3 cellular contexts compared by ENCODE assay signal in genomic region chr16:1917665-1918111, GRCh38.
TF ChIP-seq lines count a peak whose summit lies in the region.

No MANE protein-coding gene starts in this region.

TF ChIP-seq in SK-N-SH, 30 proteins besides CTCF, POLR2A, EP300 and RAD21:
- TF ChIP-seq EZH2phosphoT487 (IDR thresholded peaks at IDR 0.05; ENCODE audit: borderline replicate concordance, low read depth) (peak; percentile 74), CHD2 (IDR thresholded peaks at IDR 0.05; ENCODE audit: low read length, partially characterized antibody) (no peak)

TF ChIP-seq in SK-N-SH treated with all-trans-retinoic acid at 6 μM for 48 hours, 23 proteins besides CTCF, POLR2A, EP300 and RAD21:
- TF ChIP-seq, protein P1, sequence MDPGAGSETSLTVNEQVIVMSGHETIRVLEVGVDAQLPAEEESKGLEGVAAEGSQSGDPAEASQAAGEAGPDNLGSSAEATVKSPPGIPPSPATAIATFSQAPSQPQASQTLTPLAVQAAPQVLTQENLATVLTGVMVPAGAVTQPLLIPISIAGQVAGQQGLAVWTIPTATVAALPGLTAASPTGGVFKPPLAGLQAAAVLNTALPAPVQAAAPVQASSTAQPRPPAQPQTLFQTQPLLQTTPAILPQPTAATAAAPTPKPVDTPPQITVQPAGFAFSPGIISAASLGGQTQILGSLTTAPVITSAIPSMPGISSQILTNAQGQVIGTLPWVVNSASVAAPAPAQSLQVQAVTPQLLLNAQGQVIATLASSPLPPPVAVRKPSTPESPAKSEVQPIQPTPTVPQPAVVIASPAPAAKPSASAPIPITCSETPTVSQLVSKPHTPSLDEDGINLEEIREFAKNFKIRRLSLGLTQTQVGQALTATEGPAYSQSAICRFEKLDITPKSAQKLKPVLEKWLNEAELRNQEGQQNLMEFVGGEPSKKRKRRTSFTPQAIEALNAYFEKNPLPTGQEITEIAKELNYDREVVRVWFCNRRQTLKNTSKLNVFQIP (CRISPR knock-in tag; IDR thresholded peaks at IDR 0.05; ENCODE audit: borderline replicate concordance, low read depth): no peak
- TF ChIP-seq PPARA (CRISPR knock-in tag; IDR thresholded peaks at IDR 0.05; ENCODE audit: borderline replicate concordance): no peak
- TF ChIP-seq ZFP30 (CRISPR knock-in tag; IDR thresholded peaks at IDR 0.05): no peak

TF ChIP-seq in H1, 55 proteins besides CTCF, POLR2A, EP300 and RAD21:
- TF ChIP-seq SIX5 (IDR thresholded peaks at IDR 0.05; ENCODE audit: low read depth, low read length) (no peak), ZNF274 (IDR thresholded peaks at IDR 0.05; ENCODE audit: borderline replicate concordance, extremely low read depth, low read length) (no peak), BCL11A (IDR thresholded peaks at IDR 0.05; ENCODE audit: low read depth in 2 of 2, low read length in 2 of 2) (no peak), SUZ12 (IDR thresholded peaks at IDR 0.05; ENCODE audit: low read length) (peak; percentile 98), CHD1 (IDR thresholded peaks at IDR 0.05; ENCODE audit: low read depth, low read length) (no peak), NANOG (IDR thresholded peaks at IDR 0.05; ENCODE audit: insufficient read depth, low read depth, low read length, poor library complexity, severe bottlenecking) (no peak), GTF2F1 (IDR thresholded peaks at IDR 0.05; ENCODE audit: borderline replicate concordance, low read depth, low read length) (no peak), TAF1 (IDR thresholded peaks at IDR 0.05; ENCODE audit: low read depth, low read length) (no peak), SIRT6 (IDR thresholded peaks at IDR 0.05; ENCODE audit: low read length) (no peak), FOSL1 (IDR thresholded peaks at IDR 0.05; ENCODE audit: insufficient read depth, low read depth, low read length) (no peak), SRF (IDR thresholded peaks at IDR 0.05; ENCODE audit: low read depth, low read length) (no peak), YY1 (IDR thresholded peaks at IDR 0.05; ENCODE audit: low read depth, low read length) (no peak), POLR2AphosphoS5 (IDR thresholded peaks at IDR 0.05; ENCODE audit: low read depth, low read length) (no peak), CBX8 (IDR thresholded peaks at IDR 0.05; ENCODE audit: borderline replicate concordance, low read depth, low read length) (no peak), KDM5A (IDR thresholded peaks at IDR 0.05; ENCODE audit: low read length) (no peak), POU5F1 (IDR thresholded peaks at IDR 0.05; ENCODE audit: low read depth, low read length) (no peak), SP2 (IDR thresholded peaks at IDR 0.05; ENCODE audit: low read length) (no peak), SP4 (IDR thresholded peaks at IDR 0.05; ENCODE audit: low read length) (no peak), EZH2 (IDR thresholded peaks at IDR 0.05; ENCODE audit: low read depth, low read length, severe bottlenecking) (peak; percentile 93), ASH2L (IDR thresholded peaks at IDR 0.05; ENCODE audit: low read length) (no peak), SAP30 (IDR thresholded peaks at IDR 0.05; ENCODE audit: insufficient read depth, insufficient replicate concordance, low read length) (no peak), BRCA1 (IDR thresholded peaks at IDR 0.05; ENCODE audit: low read depth, low read length) (no peak), CTBP2 (IDR thresholded peaks at IDR 0.05; ENCODE audit: borderline replicate concordance, insufficient read depth, insufficient read length, low read length) (no peak), KDM4A (IDR thresholded peaks at IDR 0.05; ENCODE audit: low read depth, low read length, severe bottlenecking) (peak; percentile 33), MAX (IDR thresholded peaks at IDR 0.05) (0 out of 2 replicates have a peak, but pooled peaks have one; percentile 21), JUN (IDR thresholded peaks at IDR 0.05; ENCODE audit: low read depth, low read length) (no peak), KDM1A (IDR thresholded peaks at IDR 0.05; ENCODE audit: borderline replicate concordance, low read length) (no peak), SIN3A (conservative IDR thresholded peaks at IDR 0.05 in 1 of 2, IDR thresholded peaks at IDR 0.05 in 1 of 2; ENCODE audit: low read depth in 1 of 2, low read length in 2 of 2) (no peak), RNF2 (IDR thresholded peaks at IDR 0.05; ENCODE audit: borderline replicate concordance, low read depth, low read length, missing control alignments, poor library complexity, severe bottlenecking) (peak; percentile 74), SP1 (IDR thresholded peaks at IDR 0.05; ENCODE audit: low read depth, low read length) (no peak), HDAC2 (IDR thresholded peaks at IDR 0.05; ENCODE audit: borderline replicate concordance in 1 of 2, low read depth in 2 of 2, low read length in 2 of 2) (no peak), MAFK (IDR thresholded peaks at IDR 0.05; ENCODE audit: low read depth, low read length) (no peak), TCF12 (IDR thresholded peaks at IDR 0.05; ENCODE audit: low read depth, low read length) (no peak), PHF8 (conservative IDR thresholded peaks at IDR 0.05; ENCODE audit: low read depth, low read length) (no peak), TAF7 (optimal IDR thresholded peaks at IDR 0.05; ENCODE audit: borderline replicate concordance, low read depth, low read length) (no peak), NRF1 (IDR thresholded peaks at IDR 0.05; ENCODE audit: low read depth, low read length) (no peak), BACH1 (IDR thresholded peaks at IDR 0.05; ENCODE audit: low read length) (no peak), TEAD4 (IDR thresholded peaks at IDR 0.05; ENCODE audit: low read depth, low read length) (no peak), CREB1 (IDR thresholded peaks at IDR 0.05) (no peak), HDAC6 (IDR thresholded peaks at IDR 0.05; ENCODE audit: low read depth, low read length) (no peak)
- TF ChIP-seq, protein P2, sequence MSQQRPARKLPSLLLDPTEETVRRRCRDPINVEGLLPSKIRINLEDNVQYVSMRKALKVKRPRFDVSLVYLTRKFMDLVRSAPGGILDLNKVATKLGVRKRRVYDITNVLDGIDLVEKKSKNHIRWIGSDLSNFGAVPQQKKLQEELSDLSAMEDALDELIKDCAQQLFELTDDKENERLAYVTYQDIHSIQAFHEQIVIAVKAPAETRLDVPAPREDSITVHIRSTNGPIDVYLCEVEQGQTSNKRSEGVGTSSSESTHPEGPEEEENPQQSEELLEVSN (IDR thresholded peaks at IDR 0.05): 0 out of 2 replicates have a peak, but pooled peaks have one; percentile 23
- TF ChIP-seq, protein P3, sequence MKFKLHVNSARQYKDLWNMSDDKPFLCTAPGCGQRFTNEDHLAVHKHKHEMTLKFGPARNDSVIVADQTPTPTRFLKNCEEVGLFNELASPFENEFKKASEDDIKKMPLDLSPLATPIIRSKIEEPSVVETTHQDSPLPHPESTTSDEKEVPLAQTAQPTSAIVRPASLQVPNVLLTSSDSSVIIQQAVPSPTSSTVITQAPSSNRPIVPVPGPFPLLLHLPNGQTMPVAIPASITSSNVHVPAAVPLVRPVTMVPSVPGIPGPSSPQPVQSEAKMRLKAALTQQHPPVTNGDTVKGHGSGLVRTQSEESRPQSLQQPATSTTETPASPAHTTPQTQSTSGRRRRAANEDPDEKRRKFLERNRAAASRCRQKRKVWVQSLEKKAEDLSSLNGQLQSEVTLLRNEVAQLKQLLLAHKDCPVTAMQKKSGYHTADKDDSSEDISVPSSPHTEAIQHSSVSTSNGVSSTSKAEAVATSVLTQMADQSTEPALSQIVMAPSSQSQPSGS (IDR thresholded peaks at IDR 0.05; ENCODE audit: low read length): no peak
- TF ChIP-seq, protein P4, sequence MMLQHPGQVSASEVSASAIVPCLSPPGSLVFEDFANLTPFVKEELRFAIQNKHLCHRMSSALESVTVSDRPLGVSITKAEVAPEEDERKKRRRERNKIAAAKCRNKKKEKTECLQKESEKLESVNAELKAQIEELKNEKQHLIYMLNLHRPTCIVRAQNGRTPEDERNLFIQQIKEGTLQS (IDR thresholded peaks at IDR 0.05; ENCODE audit: insufficient read depth, low read depth, low read length): no peak
